Comparison of ENCODE assay signal across 17 cellular contexts in genomic region chr18:6866552-6866951, GRCh38.
DNase-seq lines count a peak whose midpoint lies in the region; ATAC-seq and TF ChIP-seq lines count a peak whose summit lies in the region.
"Had no signal": no experiment of that assay in that cellular context is flagged by ENCODE, and none has a peak within 500 bp of the region (broad histone marks: within the 10 kb centered on the region; RNA-seq: fewer than 3 reads in every experiment).

No MANE protein-coding gene starts in this region.

- H3K4ac ChIP-seq in neuronal stem cell (ENCODE audit: low read length) = no peak overlapping the region

- H3K4me2 ChIP-seq in neuronal stem cell (ENCODE audit: insufficient read depth, low read length, poor library complexity, severe bottlenecking) (no peak overlapping the region), OCI-LY7 (ENCODE audit: low read length) (no peak overlapping the region)
- H3K4me2 ChIP-seq: PC-9 had no signal

- H2BK5ac ChIP-seq in neuronal stem cell (ENCODE audit: low read length) = no peak overlapping the region

- no peak overlapping the region for H2BK15ac ChIP-seq in neuronal stem cell (ENCODE audit: low read length)

- BruUV-seq in OCI-LY7 (replicated peaks; lab: Mats Ljungman, UMichigan) = no TSS peak

- peak; percentile 10 for DNase-seq in NCI-H1436 (lab: John Stamatoyannopoulos, UW)
- no peak for DNase-seq in NCI-H1436 treated with DMSO at 0.1 percent for 48 hours (lab: John Stamatoyannopoulos, UW)
- peak; percentile 55 for DNase-seq in NCI-H2107 treated with DMSO at 0.1 percent for 48 hours (lab: John Stamatoyannopoulos, UW; ENCODE audit: unreplicated experiment)
- DNase-seq in NCI-H748 treated with DMSO at 0.1 percent for 48 hours (lab: John Stamatoyannopoulos, UW) = peak; percentile 92
- peak; percentile 83 for DNase-seq in retina
- DNase-seq in neuronal stem cell (ENCODE audit: low spot score) = no peak
- no peak for DNase-seq in OCI-LY7 (ENCODE audit: low spot score)
- DNase-seq: 8988T; CD4-positive, alpha-beta memory T cell; KG1; NCI-H187; NCI-H526; PC-9; SJCRH30; T-helper 2 cell had no signal

- H3K27ac ChIP-seq in neuronal stem cell (replicated peaks; ENCODE audit: low read length) = no peak overlapping the region
- no peak overlapping the region for H3K27ac ChIP-seq in OCI-LY7 (ENCODE audit: low read depth, low read length, poor library complexity, severe bottlenecking)
- H3K27ac ChIP-seq: PC-9, SJCRH30 had no signal

- intact Hi-C loops in OCI-LY7 (cut with micrococcal nuclease; ENCODE audit: unreplicated experiment) = no loop called here

- H4K8ac ChIP-seq in neuronal stem cell (ENCODE audit: low read depth, low read length) = no peak overlapping the region

- H4K20me1 ChIP-seq in OCI-LY7 (ENCODE audit: insufficient read depth, low read length) = no peaks in the 10 kb centered on the region

- H3K4me1 ChIP-seq in neuronal stem cell (ENCODE audit: control insufficient read depth in 2 of 2, insufficient read depth in 1 of 2, low read depth in 1 of 2, low read length in 2 of 2) = peaks cover 2 to 3% of the 10 kb centered on the region in 2 donors
- H3K4me1 ChIP-seq in OCI-LY7 (ENCODE audit: insufficient read depth, low read length, poor library complexity, severe bottlenecking) = no peaks in the 10 kb centered on the region
- H3K4me1 ChIP-seq: HAP-1, SJCRH30 had no signal

- H3K9me2 ChIP-seq in OCI-LY7 (ENCODE audit: insufficient read depth, low read length) = no peaks in the 10 kb centered on the region

- no peak overlapping the region for H3K18ac ChIP-seq in neuronal stem cell (ENCODE audit: low read length)

- H3K27me3 ChIP-seq in neuronal stem cell (ENCODE audit: control insufficient read depth in 3 of 3, insufficient read depth in 3 of 3, low read depth in 1 of 3, low read length in 3 of 3) = no peaks in the 10 kb centered on the region
- H3K27me3 ChIP-seq: SJCRH30 had no signal

- ATAC-seq in GM21447 (IDR thresholded peaks at IDR 0.05; ENCODE audit: unreplicated experiment) = no peak

- H3K79me1 ChIP-seq in neuronal stem cell (ENCODE audit: low read depth, low read length) = no peaks in the 10 kb centered on the region

- H3K79me2 ChIP-seq in OCI-LY7 (ENCODE audit: insufficient read depth, low read depth, low read length) = no peaks in the 10 kb centered on the region

- H3K14ac ChIP-seq in neuronal stem cell (ENCODE audit: low read length) = no peak overlapping the region

- H3K4me3 ChIP-seq in neuronal stem cell (ENCODE audit: low read length in 2 of 2) (no peak overlapping the region), OCI-LY7 (ENCODE audit: low read depth, low read length, poor library complexity, severe bottlenecking) (no peak overlapping the region)
- H3K4me3 ChIP-seq: HAP-1, PC-9, SJCRH30 had no signal

- CTCF ChIA-PET in OCI-LY7 (lab: Charles Lee; ENCODE audit: unreplicated experiment) = no interaction called here

- H3K23ac ChIP-seq in neuronal stem cell (ENCODE audit: low read depth, low read length, poor library complexity) = no peak overlapping the region

- H2BK120ac ChIP-seq in neuronal stem cell (ENCODE audit: low read depth, low read length) = no peak overlapping the region

- no peak overlapping the region for H2AK5ac ChIP-seq in neuronal stem cell (ENCODE audit: low read depth, low read length)

- POLR2A ChIA-PET in OCI-LY7 (lab: Charles Lee) = no interaction called here

- no peak overlapping the region for H3K9ac ChIP-seq in neuronal stem cell (ENCODE audit: low read depth, low read length, poor library complexity)

- H3K9me3 ChIP-seq in neuronal stem cell (replicated peaks in 1 of 2; ENCODE audit: control insufficient read depth in 2 of 2, insufficient read depth in 1 of 2, low read depth in 1 of 2, low read length in 2 of 2) (no peaks in the 10 kb centered on the region), OCI-LY7 (ENCODE audit: low read length) (no peaks in the 10 kb centered on the region)
- H3K9me3 ChIP-seq: HAP-1, SJCRH30 had no signal

- no peak overlapping the region for H2BK12ac ChIP-seq in neuronal stem cell (ENCODE audit: low read length)

- no peak overlapping the region for H4K91ac ChIP-seq in neuronal stem cell (ENCODE audit: low read depth, low read length, poor library complexity)

- WGBS in neuronal stem cell (ENCODE audit: extremely low coverage in 2 of 2, insufficient read length in 2 of 2, insufficient replicate concordance in 1 of 2), 2 donors = no CpG with 5 or more reads among the region's 1 CpG

- H2AFZ ChIP-seq in neuronal stem cell (ENCODE audit: low read length) (no peak overlapping the region), OCI-LY7 (ENCODE audit: low read length) (no peak overlapping the region)
- H2AFZ ChIP-seq: PC-9 had no signal

- TF ChIP-seq CTCF in OCI-LY7 (conservative IDR thresholded peaks at IDR 0.05; ENCODE audit: low read length) = no peak

- H3K36me3 ChIP-seq in neuronal stem cell (replicated peaks in 1 of 2; ENCODE audit: control insufficient read depth in 2 of 2, insufficient read depth in 2 of 2, low read length in 2 of 2) (peaks cover 3 to 7% of the 10 kb centered on the region in 2 donors), OCI-LY7 (ENCODE audit: insufficient read depth, low read length) (no peaks in the 10 kb centered on the region)
- H3K36me3 ChIP-seq: HAP-1, SJCRH30 had no signal

Comparison
In these comparisons a context has a peak if more than half of its experiments do, and no peak if none do; other contexts are left out.
1. DNase-seq: peak in NCI-H1436 (single experiment), NCI-H2107 treated with DMSO at 0.1 percent for 48 hours (single experiment), NCI-H748 treated with DMSO at 0.1 percent for 48 hours (single experiment) and retina (single experiment); none in NCI-H1436 treated with DMSO at 0.1 percent for 48 hours (single experiment), neuronal stem cell (single experiment) and OCI-LY7 (single experiment).